In the genomic region with DNA sequence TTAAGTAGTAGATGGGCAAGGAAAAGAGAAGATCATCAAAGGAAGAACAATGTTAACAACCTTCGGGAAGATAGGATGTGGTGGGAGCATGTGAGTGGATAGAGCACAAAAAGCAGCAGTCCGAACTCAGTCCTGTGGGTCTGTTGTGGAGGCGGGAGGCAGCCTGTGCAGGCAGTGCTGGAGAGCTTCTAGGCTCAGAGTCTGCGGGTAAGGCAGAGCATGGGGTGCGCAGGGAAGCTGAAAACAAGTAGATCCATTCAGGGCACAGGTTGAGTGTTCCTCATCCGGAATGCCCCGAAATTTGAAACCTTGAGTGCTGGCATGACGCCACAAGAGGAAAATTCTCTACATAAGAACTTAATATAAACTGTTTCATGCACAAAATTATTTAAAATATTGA, we compare ENCODE assay signal across 16 cellular contexts.
A peak's percentile ranks its signal among the peaks of the same experiment; 100 is the strongest.
DNase-seq lines count a peak whose midpoint lies in the region; FAIRE-seq and TF ChIP-seq lines count a peak whose summit lies in the region.
"Had no signal": no experiment of that assay in that cellular context is flagged by ENCODE, and none has a peak within 500 bp of the region (broad histone marks: within the 10 kb centered on the region; RNA-seq: fewer than 3 reads in every experiment).

No MANE protein-coding gene starts in this region.

- H3K79me2 ChIP-seq in trophoblast cell (ENCODE audit: control insufficient read depth, insufficient read depth, low read length, poor library complexity) = no peaks in the 10 kb centered on the region

- no peak overlapping the region for H3K9ac ChIP-seq in trophoblast cell (ENCODE audit: low read length)

- FAIRE-seq in bronchial epithelial cell (lab: Jason Lieb, UNC) (no peak), GM12892 (lab: Jason Lieb, UNC) (no peak)
- FAIRE-seq: GM12878, H1 had no signal

- H3K4ac ChIP-seq in trophoblast cell (ENCODE audit: low read depth, low read length) = no peak overlapping the region

- H3K14ac ChIP-seq in trophoblast cell (ENCODE audit: low read length) = no peak overlapping the region

- H3K79me1 ChIP-seq in trophoblast cell (ENCODE audit: low read length) = no peaks in the 10 kb centered on the region

- H3K4me2 ChIP-seq in trophoblast cell (ENCODE audit: low read length) = no peak overlapping the region

- no peak overlapping the region for H3K27ac ChIP-seq in trophoblast cell (ENCODE audit: low read depth, low read length)
- H3K27ac ChIP-seq: C4-2B, HL-60 had no signal

- H3K4me1 ChIP-seq in trophoblast cell (ENCODE audit: control insufficient read depth in 1 of 2, insufficient read depth in 2 of 2, low read length in 2 of 2) = no peaks in the 10 kb centered on the region

- H3K18ac ChIP-seq in trophoblast cell (ENCODE audit: low read length) = no peak overlapping the region

- no peak overlapping the region for H4K91ac ChIP-seq in trophoblast cell (ENCODE audit: low read depth, low read length)

- WGBS in trophoblast cell (ENCODE audit: extremely low coverage, insufficient coverage, insufficient read length) = no CpG with 5 or more reads among the region's 8 CpGs

- H2BK12ac ChIP-seq in trophoblast cell (ENCODE audit: low read length) = no peak overlapping the region

- DNase-seq in NCI-H2171 treated with DMSO at 0.1 percent for 48 hours (lab: John Stamatoyannopoulos, UW) (peak; percentile 15), NCI-H2171 (lab: John Stamatoyannopoulos, UW) (no peak), SK-MEL-5 (ENCODE audit: low read depth, low spot score) (peak; percentile 26), bronchial epithelial cell (ENCODE audit: low read depth) (peak; percentile 7), trophoblast cell (no peak), NOMO-1 (lab: John Stamatoyannopoulos, UW; ENCODE audit: unreplicated experiment in 2 of 2) (no peak), GM12892 (ENCODE audit: insufficient read length) (no peak), activated gamma-delta T cell (lab: John Stamatoyannopoulos, UW) (no peak)
- DNase-seq: CD4-positive, alpha-beta memory T cell; DMS79; HCEC 1CT; HFFc6 had no signal

- no peak overlapping the region for H2AFZ ChIP-seq in trophoblast cell (ENCODE audit: insufficient read depth, low read length, poor library complexity)

- no peak overlapping the region for H4K8ac ChIP-seq in trophoblast cell (ENCODE audit: low read depth, low read length)

- H2BK120ac ChIP-seq in trophoblast cell (ENCODE audit: insufficient read depth, low read length, poor library complexity) = no peak overlapping the region

- no peak overlapping the region for H2AK5ac ChIP-seq in trophoblast cell (ENCODE audit: low read length)

- H4K12ac ChIP-seq in trophoblast cell (ENCODE audit: low read depth, low read length) = no peak overlapping the region

- no peak for TF ChIP-seq CTCF in bronchial epithelial cell (IDR thresholded peaks at IDR 0.05; ENCODE audit: insufficient read depth, low read length, severe bottlenecking)

- no peak overlapping the region for H2BK5ac ChIP-seq in trophoblast cell (ENCODE audit: low read depth, low read length, poor library complexity)

- H3K9me3 ChIP-seq in trophoblast cell (ENCODE audit: insufficient read depth, low read depth, low read length) = no peaks in the 10 kb centered on the region

- H3K4me3 ChIP-seq in bronchial epithelial cell (ENCODE audit: low read depth, low read length) = no peak overlapping the region
- no peak overlapping the region for H3K4me3 ChIP-seq in trophoblast cell (ENCODE audit: low read depth, low read length)
- H3K4me3 ChIP-seq: GM12878 had no signal

- no peak for TF ChIP-seq POLR2A in GM12892 (IDR thresholded peaks at IDR 0.05; ENCODE audit: low read depth, low read length)

- H3K23ac ChIP-seq in trophoblast cell (ENCODE audit: low read length) = peak overlapping the region; percentile 60

- H3K27me3 ChIP-seq in bronchial epithelial cell (ENCODE audit: control insufficient read depth, insufficient read depth, low read length) = no peaks in the 10 kb centered on the region
- no peaks in the 10 kb centered on the region for H3K27me3 ChIP-seq in trophoblast cell (ENCODE audit: insufficient read depth, low read length)

- H3K36me3 ChIP-seq in bronchial epithelial cell (ENCODE audit: control insufficient read depth, insufficient read depth, low read length) (no peaks in the 10 kb centered on the region), trophoblast cell (ENCODE audit: control insufficient read depth in 1 of 2, insufficient read depth in 2 of 2, low read length in 2 of 2) (peaks cover 0 to 10% of the 10 kb centered on the region in 2 experiments)

- in situ Hi-C loops in SK-MEL-5 (cut with HindIII; ENCODE audit: low pct_unique_long_range_greater_than_20kb, low sequenced_read_pairs) = no loop called here

Comparison
In these comparisons a context has a peak if more than half of its experiments do, and no peak if none do; other contexts are left out.
1. DNase-seq: peak in NCI-H2171 treated with DMSO at 0.1 percent for 48 hours (single experiment), SK-MEL-5 (single experiment) and bronchial epithelial cell (single experiment); none in NCI-H2171 (single experiment), trophoblast cell (0 of 2), NOMO-1 (0 of 2), GM12892 (single experiment) and activated gamma-delta T cell (single experiment).